Comparison of ENCODE assay signal across 8 cellular contexts in genomic region chr1:7954683-7955082, GRCh38. TPM values are rescaled to one million over a fixed set of nuclear protein-coding genes. Genes with fewer than 3 reads are reported as not detected.
DNase-seq lines count a peak whose midpoint lies in the region; ATAC-seq and TF ChIP-seq lines count a peak whose summit lies in the region.

No MANE protein-coding gene starts in this region.

- peaks cover 9% of the 10 kb centered on the region for H3F3A ChIP-seq in SK-N-SH (replicated peaks; ENCODE audit: insufficient read depth)

- POLR2A ChIA-PET in SK-N-SH (lab: Yijun Ruan, JAX), result no interaction called here

- CTCF ChIA-PET in SK-N-SH (lab: Yijun Ruan, JAX), result no interaction called here

- 86% methylated on average over 7 of the region's 7 CpGs for WGBS in SK-N-SH (ENCODE audit: low lambda C conversion rate)

- peak overlapping the region; percentile 43; the same call in 1 of the 2 replicates for H3K9ac ChIP-seq in SK-N-SH
- H3K9ac ChIP-seq in subcutaneous abdominal adipose tissue (ENCODE audit: low read length in 5 of 5), result peak overlapping the region; percentile 66 to 92 (median 88)

- H2AFZ ChIP-seq in SK-N-SH (ENCODE audit: low read depth), result peak overlapping the region; percentile 97

- peaks cover 0 to 6% of the 10 kb centered on the region in 2 experiments; a peak in 2 of 4 replicates for H3K4me1 ChIP-seq in SK-N-SH (ENCODE audit: control insufficient read depth in 1 of 2, insufficient read depth in 2 of 2, low read depth in 1 of 2, low read length in 1 of 2)
- H3K4me1 ChIP-seq in subcutaneous abdominal adipose tissue (ENCODE audit: control insufficient read depth in 5 of 5, insufficient read depth in 5 of 5, low read length in 5 of 5), result peaks cover 0 to 14% (median 11%) of the 10 kb centered on the region in 5 donors

- ATAC-seq in SK-N-SH treated with all-trans-retinoic acid at 6 μM for 48 hours, result no peak
- ATAC-seq in HG03025 (IDR thresholded peaks at IDR 0.05; ENCODE audit: low FRiP score, unreplicated experiment), result no peak

- H3K36me3 ChIP-seq in SK-N-SH (replicated peaks in 1 of 2; ENCODE audit: control insufficient read depth in 1 of 2, insufficient read depth in 2 of 2, low read length in 1 of 2), result no peaks in the 10 kb centered on the region
- H3K36me3 ChIP-seq in WERI-Rb-1, result no peaks in the 10 kb centered on the region
- no peaks in the 10 kb centered on the region for H3K36me3 ChIP-seq in subcutaneous abdominal adipose tissue (ENCODE audit: control insufficient read depth in 5 of 5, insufficient read depth in 5 of 5, low read length in 5 of 5)

- H3K9me3 ChIP-seq in SK-N-SH, result no peaks in the 10 kb centered on the region
- H3K9me3 ChIP-seq in WERI-Rb-1 (ENCODE audit: severe bottlenecking), result no peaks in the 10 kb centered on the region
- H3K9me3 ChIP-seq in subcutaneous abdominal adipose tissue (ENCODE audit: control insufficient read depth in 5 of 5, low read length in 5 of 5), result no peaks in the 10 kb centered on the region

- H3K27ac ChIP-seq in SK-N-SH (ENCODE audit: low read depth in 2 of 2, low read length in 1 of 2) (peak overlapping the region in 1 of 2 experiments; percentile 78; a peak in 3 of 4 replicates), WERI-Rb-1 (peak overlapping the region; percentile 82), subcutaneous abdominal adipose tissue (ENCODE audit: low read depth, low read length) (peak overlapping the region; percentile 91)

- H3K4me3 ChIP-seq in SK-N-SH (ENCODE audit: low read depth in 2 of 2, low read length in 1 of 2), result peak overlapping the region; percentile 56 to 58
- peak overlapping the region; percentile 94 for H3K4me3 ChIP-seq in WERI-Rb-1 (ENCODE audit: low read depth, low read length)
- H3K4me3 ChIP-seq in foreskin fibroblast (ENCODE audit: low read depth in 1 of 2, low read length in 2 of 2), result peak overlapping the region; percentile 51 to 59
- peak overlapping the region; percentile 61 to 88 (median 84) for H3K4me3 ChIP-seq in subcutaneous abdominal adipose tissue (ENCODE audit: low read depth in 1 of 5, low read length in 5 of 5)

- TF ChIP-seq EP300 in SK-N-SH (IDR thresholded peaks at IDR 0.05; ENCODE audit: borderline replicate concordance in 1 of 2, low read depth in 1 of 2, low read length in 1 of 2), result no peak

- no peaks in the 10 kb centered on the region for H3K27me3 ChIP-seq in SK-N-SH (ENCODE audit: insufficient read depth)
- no peaks in the 10 kb centered on the region for H3K27me3 ChIP-seq in WERI-Rb-1 (ENCODE audit: insufficient read depth, low read depth, severe bottlenecking)
- no peaks in the 10 kb centered on the region for H3K27me3 ChIP-seq in subcutaneous abdominal adipose tissue (ENCODE audit: control insufficient read depth in 5 of 5, insufficient read depth in 4 of 5, low read length in 5 of 5)

- DNase-seq in SK-N-SH (no peak), WERI-Rb-1 (no peak), foreskin fibroblast (no peak), AG08395 (ENCODE audit: low spot score) (no peak), SHP77 treated with DMSO at 0.1 percent for 48 hours (lab: John Stamatoyannopoulos, UW) (no peak)

- TF ChIP-seq RAD21 in SK-N-SH (IDR thresholded peaks at IDR 0.05; ENCODE audit: low read length), result no peak

- H3K9me2 ChIP-seq in SK-N-SH, result no peaks in the 10 kb centered on the region

- peak overlapping the region; percentile 74 for H3K4me2 ChIP-seq in SK-N-SH

- H3K79me2 ChIP-seq in SK-N-SH (ENCODE audit: insufficient read depth), result no peaks in the 10 kb centered on the region

- no peaks in the 10 kb centered on the region for H4K20me1 ChIP-seq in SK-N-SH (ENCODE audit: insufficient read depth)

- no peak for TF ChIP-seq CTCF in SK-N-SH (IDR thresholded peaks at IDR 0.05)
- TF ChIP-seq CTCF in WERI-Rb-1 (IDR thresholded peaks at IDR 0.05; ENCODE audit: low read depth, low read length), result no peak
- no peak for TF ChIP-seq CTCF in foreskin fibroblast (IDR thresholded peaks at IDR 0.05; ENCODE audit: low read depth, low read length)

TF ChIP-seq in SK-N-SH, 30 proteins besides CTCF, POLR2A, EP300 and RAD21:
- TF ChIP-seq, protein P1, sequence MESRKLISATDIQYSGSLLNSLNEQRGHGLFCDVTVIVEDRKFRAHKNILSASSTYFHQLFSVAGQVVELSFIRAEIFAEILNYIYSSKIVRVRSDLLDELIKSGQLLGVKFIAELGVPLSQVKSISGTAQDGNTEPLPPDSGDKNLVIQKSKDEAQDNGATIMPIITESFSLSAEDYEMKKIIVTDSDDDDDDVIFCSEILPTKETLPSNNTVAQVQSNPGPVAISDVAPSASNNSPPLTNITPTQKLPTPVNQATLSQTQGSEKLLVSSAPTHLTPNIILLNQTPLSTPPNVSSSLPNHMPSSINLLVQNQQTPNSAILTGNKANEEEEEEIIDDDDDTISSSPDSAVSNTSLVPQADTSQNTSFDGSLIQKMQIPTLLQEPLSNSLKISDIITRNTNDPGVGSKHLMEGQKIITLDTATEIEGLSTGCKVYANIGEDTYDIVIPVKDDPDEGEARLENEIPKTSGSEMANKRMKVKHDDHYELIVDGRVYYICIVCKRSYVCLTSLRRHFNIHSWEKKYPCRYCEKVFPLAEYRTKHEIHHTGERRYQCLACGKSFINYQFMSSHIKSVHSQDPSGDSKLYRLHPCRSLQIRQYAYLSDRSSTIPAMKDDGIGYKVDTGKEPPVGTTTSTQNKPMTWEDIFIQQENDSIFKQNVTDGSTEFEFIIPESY (IDR thresholded peaks at IDR 0.05; ENCODE audit: borderline replicate concordance, low read depth), result no peak
- TF ChIP-seq FOSL2 (IDR thresholded peaks at IDR 0.05; ENCODE audit: borderline replicate concordance, low read depth) (no peak), RXRA (IDR thresholded peaks at IDR 0.05; ENCODE audit: borderline replicate concordance, low read depth) (no peak), USF2 (IDR thresholded peaks at IDR 0.05; ENCODE audit: borderline replicate concordance, low read depth, low read length) (no peak), SIN3A (IDR thresholded peaks at IDR 0.05; ENCODE audit: borderline replicate concordance, low read depth, low read length) (no peak)

TF ChIP-seq in SK-N-SH treated with all-trans-retinoic acid at 6 μM for 48 hours, 23 proteins besides CTCF, POLR2A, EP300 and RAD21:
- TF ChIP-seq OSR1 (CRISPR knock-in tag; IDR thresholded peaks at IDR 0.05) (no peak), TOX (CRISPR knock-in tag; IDR thresholded peaks at IDR 0.05; ENCODE audit: borderline replicate concordance) (no peak), PPARA (CRISPR knock-in tag; IDR thresholded peaks at IDR 0.05; ENCODE audit: borderline replicate concordance) (no peak), TCF4 (CRISPR knock-in tag; IDR thresholded peaks at IDR 0.05; ENCODE audit: borderline replicate concordance) (no peak), ZNF8 (CRISPR knock-in tag; IDR thresholded peaks at IDR 0.05) (no peak), ARNTL (CRISPR knock-in tag; IDR thresholded peaks at IDR 0.05; ENCODE audit: borderline replicate concordance, low read depth) (no peak), ZFP30 (CRISPR knock-in tag; IDR thresholded peaks at IDR 0.05) (no peak), ZFP3 (CRISPR knock-in tag; IDR thresholded peaks at IDR 0.05) (no peak), GLIS3 (CRISPR knock-in tag; IDR thresholded peaks at IDR 0.05) (no peak), CSDC2 (CRISPR knock-in tag; IDR thresholded peaks at IDR 0.05) (no peak), CSRNP3 (CRISPR knock-in tag; IDR thresholded peaks at IDR 0.05) (no peak), ZNF70 (CRISPR knock-in tag; IDR thresholded peaks at IDR 0.05) (no peak), SNAI2 (CRISPR knock-in tag; IDR thresholded peaks at IDR 0.05) (no peak), BACH2 (CRISPR knock-in tag; IDR thresholded peaks at IDR 0.05; ENCODE audit: borderline replicate concordance) (no peak), ZNF565 (CRISPR knock-in tag; conservative IDR thresholded peaks at IDR 0.05; ENCODE audit: low read depth) (no peak), RARB (CRISPR knock-in tag; IDR thresholded peaks at IDR 0.05) (no peak), ESRRG (CRISPR knock-in tag; IDR thresholded peaks at IDR 0.05) (no peak), POU6F1 (CRISPR knock-in tag; IDR thresholded peaks at IDR 0.05; ENCODE audit: borderline replicate concordance, low read depth) (no peak)
TF ChIP-seq in SK-N-SH treated with all-trans-retinoic acid at 6 μM for 48 hours: peak in this region for 0.

RNA-seq across cellular contexts. Expression of gene PARK7, which starts 6.8 kb away (rescaled TPM):
- 415 and 421 TPM in 2 replicates for polyA plus RNA-seq in SK-N-SH (2012; rRNA removed)
- polyA plus RNA-seq in SK-N-SH (2012; cell fraction: cytosol; rRNA removed), result 512 and 679 TPM in 2 replicates
- polyA plus RNA-seq in SK-N-SH (2012; cell fraction: nucleus; rRNA removed), result 70.8 and 126 TPM in 2 replicates

RNA-seq across cellular contexts. Expression of gene TNFRSF9, which starts 14.0 kb away (rescaled TPM):
- polyA plus RNA-seq in SK-N-SH (2012; rRNA removed), result 2.9 and 5.1 TPM in 2 replicates
- polyA plus RNA-seq in SK-N-SH (2012; cell fraction: cytosol; rRNA removed), result 3.1 and 3.8 TPM in 2 replicates
- 2.1 and 2.8 TPM in 2 replicates for polyA plus RNA-seq in SK-N-SH (2012; cell fraction: nucleus; rRNA removed)
